8 cellular contexts compared by ENCODE assay signal in the genomic region with DNA sequence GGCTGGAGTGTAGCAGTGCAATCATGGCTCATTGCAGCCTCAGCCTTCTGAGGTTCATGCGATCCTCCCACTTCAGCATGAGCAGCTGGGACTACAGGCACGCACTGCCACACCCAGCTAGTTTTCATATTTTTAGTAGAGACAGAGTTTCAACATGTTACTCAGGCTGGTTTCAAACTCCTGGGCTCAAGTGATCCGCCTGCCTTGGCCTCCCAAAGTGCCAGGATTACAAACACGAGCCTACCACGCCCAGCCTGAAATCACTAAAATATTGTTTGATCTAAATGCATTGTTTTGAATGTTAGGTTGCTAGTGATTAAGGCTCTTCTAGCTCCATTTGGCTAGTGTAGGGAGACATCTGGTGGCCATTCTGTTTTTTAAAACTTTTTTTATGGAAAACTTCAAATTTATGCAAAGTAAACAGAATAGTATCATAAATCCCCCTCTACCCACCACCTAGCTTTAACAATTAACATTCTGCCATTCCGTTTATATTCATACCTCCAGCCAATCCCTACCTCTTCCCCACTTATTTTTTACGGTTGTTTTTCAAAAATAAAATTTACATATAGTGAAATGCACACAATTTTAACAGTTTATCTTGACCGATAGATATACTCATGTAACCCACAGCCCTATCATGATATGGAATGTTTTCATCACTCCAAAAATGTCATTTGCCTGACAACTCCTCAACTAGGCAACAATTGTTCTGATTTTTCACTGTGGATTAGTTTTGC. TPM values are rescaled to one million over a fixed set of nuclear protein-coding genes. Genes with fewer than 3 reads are reported as not detected.
DNase-seq lines count a peak whose midpoint lies in the region; ATAC-seq and TF ChIP-seq lines count a peak whose summit lies in the region.

No MANE protein-coding gene starts in this region.

- no peak overlapping the region for H3K4me2 ChIP-seq in neural cell (ENCODE audit: low read length)

- DNase-seq in DMS53 treated with DMSO at 0.1 percent for 48 hours (lab: John Stamatoyannopoulos, UW; ENCODE audit: unreplicated experiment) (peak; percentile 68), Panc1 (ENCODE audit: low read depth, low spot score) (peak; percentile 27), epithelial cell of proximal tubule (ENCODE audit: low read depth) (no peak), occipital lobe (lab: John Stamatoyannopoulos, UW) (no peak)

- CTCF ChIA-PET in Panc1 (lab: Charles Lee): interaction anchor here (0.5 to 1.3 kb wide), 9 partner anchors 13 to 276 kb away, joined by 3 to 31 read pairs (median 4); no protein-coding TSS in a partner anchor

- H3K27me3 ChIP-seq in Panc1 (ENCODE audit: control insufficient read depth, insufficient read depth, low read length) (peaks cover 11% of the 10 kb centered on the region; the same call in 1 of the 2 replicates), neural cell (ENCODE audit: insufficient read depth, low read depth, low read length) (no peaks in the 10 kb centered on the region)

- no peaks in the 10 kb centered on the region for H3K79me2 ChIP-seq in neural cell (replicated peaks; ENCODE audit: insufficient read depth, low read length)

- POLR2A ChIA-PET in Panc1 (lab: Charles Lee): interaction anchor here (0.7 kb wide), 1 partner anchor 428 kb away, joined by 4 read pairs; no protein-coding TSS in a partner anchor

- intact Hi-C loops in Panc1 (cut with micrococcal nuclease; ENCODE audit: unreplicated experiment): loop anchor here (1.0 to 5.0 kb wide), 2 partner anchors 121 to 273 kb away; no protein-coding TSS in a partner anchor

- no peak overlapping the region for H3K9ac ChIP-seq in neural cell (ENCODE audit: low read length)

- H2AFZ ChIP-seq in neural cell (ENCODE audit: low read depth, low read length): no peak overlapping the region

- BruUV-seq in Panc1 (replicated peaks; lab: Mats Ljungman, UMichigan): no TSS peak

- in situ Hi-C loops in Panc1 (cut with HindIII; ENCODE audit: low pct_unique_long_range_greater_than_20kb, low sequenced_read_pairs): no loop called here

- TF ChIP-seq EP300 in Ishikawa (IDR thresholded peaks at IDR 0.05; ENCODE audit: borderline replicate concordance) (no peak), neural cell (conservative IDR thresholded peaks at IDR 0.05; ENCODE audit: poor library complexity, severe bottlenecking) (no peak)

- ATAC-seq in Panc1: peak; percentile 74
- ATAC-seq in GM21529 (IDR thresholded peaks at IDR 0.05; ENCODE audit: unreplicated experiment): no peak
- no peak for ATAC-seq in GM21717 (IDR thresholded peaks at IDR 0.05; ENCODE audit: unreplicated experiment)

- no peaks in the 10 kb centered on the region for H3K9me2 ChIP-seq in neural cell (ENCODE audit: insufficient read depth, low read length)

- TF ChIP-seq CTCF in Panc1 (IDR thresholded peaks at IDR 0.05): peak; percentile 62
- peak; percentile 65 for TF ChIP-seq CTCF in epithelial cell of proximal tubule (conservative IDR thresholded peaks at IDR 0.05; ENCODE audit: low read depth, low read length)
- TF ChIP-seq CTCF in neural cell (IDR thresholded peaks at IDR 0.05; ENCODE audit: poor library complexity, severe bottlenecking): peak; percentile 87

- no peaks in the 10 kb centered on the region for H3K36me3 ChIP-seq in Panc1 (ENCODE audit: control insufficient read depth, insufficient read depth, low read length)
- H3K36me3 ChIP-seq in neural cell (ENCODE audit: insufficient read depth, low read length): no peaks in the 10 kb centered on the region

- H3F3A ChIP-seq in neural cell (ENCODE audit: insufficient read depth, low read length, poor library complexity, severe bottlenecking): no peaks in the 10 kb centered on the region

- no peaks in the 10 kb centered on the region for H3K4me1 ChIP-seq in Panc1 (ENCODE audit: control insufficient read depth, insufficient read depth, low read length)

- H3K9me3 ChIP-seq in Panc1 (ENCODE audit: control insufficient read depth, insufficient read depth, low read depth, low read length) (no peaks in the 10 kb centered on the region), neural cell (ENCODE audit: low read length) (no peaks in the 10 kb centered on the region)

- H3K27ac ChIP-seq in Panc1 (ENCODE audit: low read length) (no peak overlapping the region), neural cell (ENCODE audit: low read length) (no peak overlapping the region)

- TF ChIP-seq RAD21 in Ishikawa (IDR thresholded peaks at IDR 0.05; ENCODE audit: low read depth) (peak; percentile 96), neural cell (conservative IDR thresholded peaks at IDR 0.05) (peak; percentile 96)

- H3K4me3 ChIP-seq in Panc1 (ENCODE audit: low read depth in 2 of 2, low read length in 2 of 2) (no peak overlapping the region), epithelial cell of proximal tubule (ENCODE audit: low read depth, low read length) (no peak overlapping the region), neural cell (ENCODE audit: low read length) (no peak overlapping the region)

- H4K20me1 ChIP-seq in neural cell (ENCODE audit: insufficient read depth): no peaks in the 10 kb centered on the region

TF ChIP-seq in Ishikawa, 13 proteins besides CTCF, POLR2A, EP300 and RAD21 (continues in another document):
- TF ChIP-seq, protein P1, sequence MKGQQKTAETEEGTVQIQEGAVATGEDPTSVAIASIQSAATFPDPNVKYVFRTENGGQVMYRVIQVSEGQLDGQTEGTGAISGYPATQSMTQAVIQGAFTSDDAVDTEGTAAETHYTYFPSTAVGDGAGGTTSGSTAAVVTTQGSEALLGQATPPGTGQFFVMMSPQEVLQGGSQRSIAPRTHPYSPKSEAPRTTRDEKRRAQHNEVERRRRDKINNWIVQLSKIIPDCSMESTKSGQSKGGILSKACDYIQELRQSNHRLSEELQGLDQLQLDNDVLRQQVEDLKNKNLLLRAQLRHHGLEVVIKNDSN (IDR thresholded peaks at IDR 0.05): no peak
- TF ChIP-seq YY1 (IDR thresholded peaks at IDR 0.05; ENCODE audit: low read depth) (no peak), CEBPB (IDR thresholded peaks at IDR 0.05) (no peak), TAF1 (IDR thresholded peaks at IDR 0.05; ENCODE audit: low read depth) (no peak), NFIC (IDR thresholded peaks at IDR 0.05) (no peak), ZBTB7A (IDR thresholded peaks at IDR 0.05; ENCODE audit: low read depth) (no peak), FOXM1 (IDR thresholded peaks at IDR 0.05; ENCODE audit: borderline replicate concordance, low read depth) (no peak), CREB1 (IDR thresholded peaks at IDR 0.05; ENCODE audit: low read depth) (no peak), TEAD4 (IDR thresholded peaks at IDR 0.05) (no peak), EGR1 (IDR thresholded peaks at IDR 0.05) (no peak), TCF12 (IDR thresholded peaks at IDR 0.05; ENCODE audit: low read depth) (no peak)
- TF ChIP-seq, protein P2, sequence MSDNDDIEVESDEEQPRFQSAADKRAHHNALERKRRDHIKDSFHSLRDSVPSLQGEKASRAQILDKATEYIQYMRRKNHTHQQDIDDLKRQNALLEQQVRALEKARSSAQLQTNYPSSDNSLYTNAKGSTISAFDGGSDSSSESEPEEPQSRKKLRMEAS (IDR thresholded peaks at IDR 0.05): no peak

TF ChIP-seq in neural cell, 6 proteins besides CTCF, POLR2A, EP300 and RAD21:
- TF ChIP-seq EZH2 (IDR thresholded peaks at IDR 0.05; ENCODE audit: borderline replicate concordance, insufficient read depth, low read length, poor library complexity, severe bottlenecking) (no peak), MXI1 (conservative IDR thresholded peaks at IDR 0.05; ENCODE audit: poor library complexity, severe bottlenecking) (peak; percentile 39), SMC3 (conservative IDR thresholded peaks at IDR 0.05; ENCODE audit: poor library complexity) (peak; percentile 91), TAF1 (IDR thresholded peaks at IDR 0.05; ENCODE audit: low read depth) (no peak), POLR2AphosphoS5 (IDR thresholded peaks at IDR 0.05) (no peak)
- TF ChIP-seq, protein P3, sequence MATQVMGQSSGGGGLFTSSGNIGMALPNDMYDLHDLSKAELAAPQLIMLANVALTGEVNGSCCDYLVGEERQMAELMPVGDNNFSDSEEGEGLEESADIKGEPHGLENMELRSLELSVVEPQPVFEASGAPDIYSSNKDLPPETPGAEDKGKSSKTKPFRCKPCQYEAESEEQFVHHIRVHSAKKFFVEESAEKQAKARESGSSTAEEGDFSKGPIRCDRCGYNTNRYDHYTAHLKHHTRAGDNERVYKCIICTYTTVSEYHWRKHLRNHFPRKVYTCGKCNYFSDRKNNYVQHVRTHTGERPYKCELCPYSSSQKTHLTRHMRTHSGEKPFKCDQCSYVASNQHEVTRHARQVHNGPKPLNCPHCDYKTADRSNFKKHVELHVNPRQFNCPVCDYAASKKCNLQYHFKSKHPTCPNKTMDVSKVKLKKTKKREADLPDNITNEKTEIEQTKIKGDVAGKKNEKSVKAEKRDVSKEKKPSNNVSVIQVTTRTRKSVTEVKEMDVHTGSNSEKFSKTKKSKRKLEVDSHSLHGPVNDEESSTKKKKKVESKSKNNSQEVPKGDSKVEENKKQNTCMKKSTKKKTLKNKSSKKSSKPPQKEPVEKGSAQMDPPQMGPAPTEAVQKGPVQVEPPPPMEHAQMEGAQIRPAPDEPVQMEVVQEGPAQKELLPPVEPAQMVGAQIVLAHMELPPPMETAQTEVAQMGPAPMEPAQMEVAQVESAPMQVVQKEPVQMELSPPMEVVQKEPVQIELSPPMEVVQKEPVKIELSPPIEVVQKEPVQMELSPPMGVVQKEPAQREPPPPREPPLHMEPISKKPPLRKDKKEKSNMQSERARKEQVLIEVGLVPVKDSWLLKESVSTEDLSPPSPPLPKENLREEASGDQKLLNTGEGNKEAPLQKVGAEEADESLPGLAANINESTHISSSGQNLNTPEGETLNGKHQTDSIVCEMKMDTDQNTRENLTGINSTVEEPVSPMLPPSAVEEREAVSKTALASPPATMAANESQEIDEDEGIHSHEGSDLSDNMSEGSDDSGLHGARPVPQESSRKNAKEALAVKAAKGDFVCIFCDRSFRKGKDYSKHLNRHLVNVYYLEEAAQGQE (IDR thresholded peaks at IDR 0.05; ENCODE audit: borderline replicate concordance): no peak

RNA-seq across cellular contexts. Expression of a gene that starts 37.8 kb away (rescaled TPM):
- total RNA-seq in Panc1 (2021; ENCODE audit: unreplicated experiment) (not detected), epithelial cell of proximal tubule (not detected in 2 replicates), occipital lobe (0.16 TPM)
- polyA plus RNA-seq in Panc1 (2012; ENCODE audit: insufficient read length): 0.18 TPM
- polyA plus RNA-seq in neural cell: 9.2 and 10.6 TPM in 2 replicates
- 2.2 and 2.5 TPM in 2 replicates for polyA minus RNA-seq in neural cell

Comparison
In these comparisons a context has a peak if more than half of its experiments do, and no peak if none do; other contexts are left out.
1. DNase-seq: peak in DMS53 treated with DMSO at 0.1 percent for 48 hours (single experiment) and Panc1 (single experiment); none in epithelial cell of proximal tubule (single experiment) and occipital lobe (single experiment).
2. Peak in every context shown above with its lines, with median percentiles within 50 percentile points of each other: CTCF ChIP-seq.